ENCODE assay signal across 19 cellular contexts in the genomic region with DNA sequence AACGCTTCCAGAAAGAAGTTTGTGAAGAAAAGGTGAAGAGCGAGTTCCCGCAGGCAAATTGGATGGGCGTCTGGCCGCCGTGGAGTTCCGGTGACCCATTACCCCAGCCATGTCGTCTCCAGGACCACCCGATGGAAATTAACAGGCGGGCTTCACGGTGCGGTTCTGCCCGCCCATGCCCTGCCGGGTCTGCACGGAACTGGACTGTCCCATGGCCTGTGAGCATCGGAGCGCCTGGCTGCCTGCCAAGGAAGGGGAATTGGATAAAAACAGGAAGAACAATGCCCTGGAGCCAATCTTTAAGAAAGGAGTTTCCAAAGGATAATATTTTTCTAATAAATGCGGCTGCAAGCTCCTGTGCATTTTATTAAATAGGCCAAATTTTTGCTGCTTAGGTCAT.
A peak's percentile ranks its signal among the peaks of the same experiment; 100 is the strongest.
DNase-seq lines count a peak whose midpoint lies in the region; ATAC-seq, FAIRE-seq and TF ChIP-seq lines count a peak whose summit lies in the region.
"Had no signal": no experiment of that assay in that cellular context is flagged by ENCODE, and none has a peak within 500 bp of the region (broad histone marks: within the 10 kb centered on the region; RNA-seq: fewer than 3 reads in every experiment).

No MANE protein-coding gene starts in this region.

- TF ChIP-seq POLR2A in K562 (conservative IDR thresholded peaks at IDR 0.05): no peak

- H3K4me1 ChIP-seq in K562 (replicated peaks in 1 of 2; ENCODE audit: control insufficient read depth in 2 of 2, insufficient read depth in 2 of 2, low read length in 2 of 2) (peaks cover 0 to 3% of the 10 kb centered on the region in 2 experiments; a peak in 3 of 5 replicates), osteoblast (ENCODE audit: insufficient read depth, low read length) (peaks cover 6% of the 10 kb centered on the region), neural progenitor cell (no peaks in the 10 kb centered on the region)

- peaks cover 2% of the 10 kb centered on the region for H3K27me3 Mint-ChIP-seq in neural progenitor cell (ENCODE audit: insufficient read depth, low read depth)
- no peaks in the 10 kb centered on the region for H3K27me3 Mint-ChIP-seq in effector memory CD8-positive, alpha-beta T cell

- H3K36me3 ChIP-seq in K562 (ENCODE audit: control insufficient read depth, insufficient read depth, low read length): no peaks in the 10 kb centered on the region
- no peaks in the 10 kb centered on the region for H3K36me3 ChIP-seq in osteoblast (ENCODE audit: insufficient read depth, low read length)
- no peaks in the 10 kb centered on the region for H3K36me3 ChIP-seq in neural progenitor cell

- H3K4me3 ChIP-seq in K562 (no peak overlapping the region), osteoblast (ENCODE audit: insufficient read depth, low read length) (no peak overlapping the region), neural progenitor cell (no peak overlapping the region)

- no peaks in the 10 kb centered on the region for H3K9me1 ChIP-seq in K562 (ENCODE audit: control insufficient read depth, insufficient read depth, low read length)

- TF ChIP-seq CTCF in K562 (IDR thresholded peaks at IDR 0.05 in 2 of 3, conservative IDR thresholded peaks at IDR 0.05 in 1 of 3; ENCODE audit: insufficient read depth in 2 of 3, low read depth in 1 of 3, low read length in 3 of 3) (no peak), osteoblast (IDR thresholded peaks at IDR 0.05; ENCODE audit: extremely low read depth, low read depth, low read length) (no peak), neural progenitor cell (IDR thresholded peaks at IDR 0.05) (no peak)

- H3K27me3 ChIP-seq in K562 (ENCODE audit: control insufficient read depth in 2 of 2, insufficient read depth in 2 of 2, low read length in 2 of 2): no peaks in the 10 kb centered on the region
- no peaks in the 10 kb centered on the region for H3K27me3 ChIP-seq in osteoblast (ENCODE audit: insufficient read depth, low read length)
- no peaks in the 10 kb centered on the region for H3K27me3 ChIP-seq in neural progenitor cell

- in situ Hi-C loops in K562 (cut with MboI): no loop called here

- no peak for FAIRE-seq in K562 (lab: Jason Lieb, UNC)
- FAIRE-seq: G401.6, H54 had no signal

- H3K4me2 ChIP-seq in K562 (ENCODE audit: insufficient read depth, low read length): no peak overlapping the region
- H3K4me2 ChIP-seq in osteoblast (ENCODE audit: insufficient read depth, low read length): no peak overlapping the region
- H3K4me2 ChIP-seq in neural progenitor cell: no peak overlapping the region

- no peaks in the 10 kb centered on the region for H4K20me1 ChIP-seq in K562 (replicated peaks; ENCODE audit: control insufficient read depth, insufficient read depth, low read length)
- no peaks in the 10 kb centered on the region for H4K20me1 ChIP-seq in osteoblast (ENCODE audit: insufficient read depth, low read length)
- H4K20me1 ChIP-seq in neural progenitor cell (ENCODE audit: low read depth): no peaks in the 10 kb centered on the region

- WGBS in K562 (ENCODE audit: insufficient coverage, low coverage, missing lambda C conversion rate): 46% methylated on average over 13 of the region's 18 CpGs

- no peak overlapping the region for H3K27ac Mint-ChIP-seq in neural progenitor cell
- H3K27ac Mint-ChIP-seq in effector memory CD8-positive, alpha-beta T cell: no peak overlapping the region

- H2AFZ ChIP-seq in K562 (ENCODE audit: low read depth, low read length): no peak overlapping the region
- no peak overlapping the region for H2AFZ ChIP-seq in osteoblast (ENCODE audit: low read length)
- no peak overlapping the region for H2AFZ ChIP-seq in neural progenitor cell (replicated peaks)

- no peak overlapping the region for H3K27ac ChIP-seq in K562 (ENCODE audit: extremely low read depth, low read depth, low read length)
- no peak overlapping the region for H3K27ac ChIP-seq in osteoblast (ENCODE audit: low read depth, low read length)
- no peak overlapping the region for H3K27ac ChIP-seq in neural progenitor cell

- POLR2A ChIA-PET in K562 (lab: Yijun Ruan, JAX): no interaction called here

- no peak overlapping the region for H3K4me3 Mint-ChIP-seq in neural progenitor cell
- no peak overlapping the region for H3K4me3 Mint-ChIP-seq in effector memory CD8-positive, alpha-beta T cell

- intact Hi-C loops in K562 (cut with micrococcal nuclease): loop anchor here (5.0 kb wide), 1 partner anchor 310 kb away; no protein-coding TSS in a partner anchor
- intact Hi-C loops in left cardiac atrium (cut with DNase I): no loop called here

- ATAC-seq in K562 (no peak), left cardiac atrium (no peak), HG03432 (IDR thresholded peaks at IDR 0.05; ENCODE audit: unreplicated experiment) (no peak)
- no peak for ATAC-seq in effector memory CD8-positive, alpha-beta T cell (replicated peaks)

- no peak overlapping the region for H3K9ac ChIP-seq in K562 (ENCODE audit: insufficient read depth in 1 of 2, low read depth in 2 of 2, low read length in 2 of 2)
- no peak overlapping the region for H3K9ac ChIP-seq in neural progenitor cell

- DNase-seq in Daoy (ENCODE audit: low read depth): peak; percentile 12
- DNase-seq in K562 (ENCODE audit: extremely low read depth in 1 of 4, low spot score in 3 of 4): no peak
- DNase-seq in left cardiac atrium: peak; percentile 58
- DNase-seq in osteoblast (ENCODE audit: insufficient read length, low spot score, missing footprints): peak; percentile 76
- no peak for DNase-seq in neural progenitor cell (ENCODE audit: low spot score)
- DNase-seq in effector memory CD8-positive, alpha-beta T cell: no peak
- DNase-seq in RKO (ENCODE audit: low spot score): no peak
- DNase-seq: ACHN, DMS 273 treated with DMSO at 0.1 percent for 48 hours, DND-41, KG1, MV-4-11, NCI-H1694 treated with DMSO at 0.1 percent for 48 hours, NCI-H2107, NCI-H226, NCI-H524 had no signal

- H3K9me3 Mint-ChIP-seq in neural progenitor cell: peaks cover 4% of the 10 kb centered on the region
- H3K9me3 Mint-ChIP-seq in effector memory CD8-positive, alpha-beta T cell: peaks cover 0 to 2% of the 10 kb centered on the region in 2 donors

- peaks cover 4% of the 10 kb centered on the region for H3K4me1 Mint-ChIP-seq in neural progenitor cell
- H3K4me1 Mint-ChIP-seq in effector memory CD8-positive, alpha-beta T cell (ENCODE audit: low read depth in 2 of 2): no peaks in the 10 kb centered on the region

- no peak for TF ChIP-seq EP300 in K562 (IDR thresholded peaks at IDR 0.05; ENCODE audit: low read length)

- peaks cover 2% of the 10 kb centered on the region for H3K36me3 Mint-ChIP-seq in neural progenitor cell
- no peaks in the 10 kb centered on the region for H3K36me3 Mint-ChIP-seq in effector memory CD8-positive, alpha-beta T cell (ENCODE audit: insufficient read depth)

- no peaks in the 10 kb centered on the region; the same call in 1 of the 2 replicates for H3K9me3 ChIP-seq in K562 (replicated peaks; ENCODE audit: control insufficient read depth, insufficient read depth, low read depth, low read length)
- H3K9me3 ChIP-seq in osteoblast (ENCODE audit: low read depth, low read length): no peaks in the 10 kb centered on the region
- no peaks in the 10 kb centered on the region for H3K9me3 ChIP-seq in neural progenitor cell (ENCODE audit: low read depth)

- CTCF ChIA-PET in K562 (lab: Yijun Ruan, JAX; ENCODE audit: low intra/inter-chr PET ratio): no interaction called here

- no TSS peak for BruUV-seq in K562 (replicated peaks; lab: Mats Ljungman, UMichigan)

- TF ChIP-seq RAD21 in K562 (CRISPR knock-in tag; conservative IDR thresholded peaks at IDR 0.05 in 1 of 2, IDR thresholded peaks at IDR 0.05 in 1 of 2): no peak

- no peaks in the 10 kb centered on the region for H3K79me2 ChIP-seq in K562 (ENCODE audit: control insufficient read depth, insufficient read depth, low read length)
- H3K79me2 ChIP-seq in osteoblast (ENCODE audit: insufficient read depth, low read length): no peaks in the 10 kb centered on the region
- H3K79me2 ChIP-seq in neural progenitor cell (ENCODE audit: low read depth): no peaks in the 10 kb centered on the region

- H3F3A ChIP-seq in neural progenitor cell (ENCODE audit: low read depth): no peaks in the 10 kb centered on the region

TF ChIP-seq in K562, 482 proteins besides CTCF, POLR2A, EP300 and RAD21:
- TF ChIP-seq NFIC (IDR thresholded peaks at IDR 0.05) (peak; percentile 28; the same call in 1 of the 2 replicates), CSDE1 (IDR thresholded peaks at IDR 0.05) (no peak), NR2F6 (CRISPR knock-in tag; IDR thresholded peaks at IDR 0.05) (no peak)

Comparison
In these comparisons a context has a peak if more than half of its experiments do, and no peak if none do; other contexts are left out.
1. DNase-seq: peak in Daoy (single experiment), left cardiac atrium (single experiment) and osteoblast (single experiment); none in K562 (0 of 4), neural progenitor cell (single experiment), effector memory CD8-positive, alpha-beta T cell (0 of 3) and RKO (single experiment).